13 cellular contexts compared by ENCODE assay signal in the genomic region with DNA sequence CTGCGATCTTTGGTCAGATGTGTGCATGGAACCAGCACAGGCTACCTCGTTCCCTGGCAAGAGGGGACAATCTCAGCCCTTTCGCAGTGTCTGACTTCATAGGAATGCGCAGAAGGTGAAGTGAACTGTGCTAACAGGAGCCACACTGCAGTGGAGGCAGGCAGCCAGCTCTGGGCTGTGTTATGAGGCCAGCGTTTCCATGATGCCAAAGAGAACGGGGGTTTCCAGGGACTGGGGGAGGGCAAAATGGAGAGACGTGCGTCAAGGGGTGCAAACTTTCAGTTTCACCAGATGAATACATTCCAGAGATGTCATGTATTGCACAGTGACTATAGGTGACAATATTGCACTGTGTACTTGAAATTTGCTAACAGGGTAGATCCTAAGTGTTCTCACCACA. TPM values are rescaled to one million over a fixed set of nuclear protein-coding genes. Genes with fewer than 3 reads are reported as not detected.
DNase-seq lines count a peak whose midpoint lies in the region; ATAC-seq and TF ChIP-seq lines count a peak whose summit lies in the region.
"Had no signal": no experiment of that assay in that cellular context is flagged by ENCODE, and none has a peak within 500 bp of the region (broad histone marks: within the 10 kb centered on the region; RNA-seq: fewer than 3 reads in every experiment).

No MANE protein-coding gene starts in this region.

- POLR2A ChIA-PET in activated CD4-positive, alpha-beta T cell treated with anti-CD3 and anti-CD28 coated beads, Interleukin-2, amount 10 ng/mL, durations not matched to agents 7 days and 5 days (lab: Charles Lee) = no interaction called here
- POLR2A ChIA-PET in SK-N-SH (lab: Yijun Ruan, JAX) = no interaction called here

- peaks cover 2% of the 10 kb centered on the region for H3K27me3 Mint-ChIP-seq in activated CD4-positive, alpha-beta T cell treated with anti-CD3 and anti-CD28 coated beads, Interleukin-2, amount 10 ng/mL, durations not matched to agents 7 days and 5 days
- H3K27me3 Mint-ChIP-seq in natural killer cell treated with Interleukin-12 subunit alpha and Interleukin-12 subunit beta and Interleukin-15 and Interleukin-18, amount 100 ng/mL, for 72 hours = peaks cover 0 to 5% of the 10 kb centered on the region in 2 donors

- TF ChIP-seq CTCF in GM20000 (IDR thresholded peaks at IDR 0.05; ENCODE audit: extremely low read depth, missing control alignments) (no peak), SK-N-SH (IDR thresholded peaks at IDR 0.05) (no peak)

- no peak overlapping the region for H3K27ac Mint-ChIP-seq in activated CD4-positive, alpha-beta T cell treated with anti-CD3 and anti-CD28 coated beads, Interleukin-2, amount 10 ng/mL, durations not matched to agents 7 days and 5 days
- H3K27ac Mint-ChIP-seq in natural killer cell treated with Interleukin-12 subunit alpha and Interleukin-12 subunit beta and Interleukin-15 and Interleukin-18, amount 100 ng/mL, for 72 hours = peak overlapping the region in 1 of 2 donors; percentile 58
- H3K27ac Mint-ChIP-seq: brain had no signal

- peak; percentile 80 to 95 for ATAC-seq in natural killer cell treated with Interleukin-12 subunit alpha and Interleukin-12 subunit beta and Interleukin-15 and Interleukin-18, amount 100 ng/mL, for 72 hours
- ATAC-seq in GM21619 (IDR thresholded peaks at IDR 0.05; ENCODE audit: unreplicated experiment) = no peak

- no peaks in the 10 kb centered on the region for H3K4me1 ChIP-seq in SK-N-SH (ENCODE audit: control insufficient read depth in 1 of 2, insufficient read depth in 2 of 2, low read depth in 1 of 2, low read length in 1 of 2)
- H3K4me1 ChIP-seq: suprapubic skin had no signal

- H3K4me2 ChIP-seq in SK-N-SH = no peak overlapping the region

- no peaks in the 10 kb centered on the region for H3K9me2 ChIP-seq in SK-N-SH

- no peak for TF ChIP-seq EP300 in SK-N-SH (IDR thresholded peaks at IDR 0.05; ENCODE audit: borderline replicate concordance in 1 of 2, low read depth in 1 of 2, low read length in 1 of 2)

- no peak overlapping the region for H2AFZ ChIP-seq in SK-N-SH (ENCODE audit: low read depth)

- DNase-seq in G401 (ENCODE audit: low spot score) (peak; percentile 47), GM20000 (ENCODE audit: low spot score) (peak; percentile 41), GM03348 (ENCODE audit: low spot score) (no peak), SK-N-SH (no peak), ecto neural progenitor cell (ENCODE audit: low spot score) (no peak)
- peak; percentile 12 for DNase-seq in activated CD4-positive, alpha-beta T cell treated with anti-CD3 and anti-CD28 coated beads, Interleukin-2, amount 10 ng/mL, durations not matched to agents 7 days and 5 days
- DNase-seq in natural killer cell treated with Interleukin-12 subunit alpha and Interleukin-12 subunit beta and Interleukin-15 and Interleukin-18, amount 100 ng/mL, for 72 hours (ENCODE audit: low spot score) = no peak
- DNase-seq: CD8-positive, alpha-beta memory T cell had no signal

- H3K27ac ChIP-seq in SK-N-SH (ENCODE audit: low read depth in 2 of 2, low read length in 1 of 2) = no peak overlapping the region
- H3K27ac ChIP-seq: suprapubic skin had no signal

- H3K79me2 ChIP-seq in SK-N-SH (ENCODE audit: insufficient read depth) = no peaks in the 10 kb centered on the region

- peaks cover 4% of the 10 kb centered on the region for H3K4me1 Mint-ChIP-seq in activated CD4-positive, alpha-beta T cell treated with anti-CD3 and anti-CD28 coated beads, Interleukin-2, amount 10 ng/mL, durations not matched to agents 7 days and 5 days
- H3K4me1 Mint-ChIP-seq in natural killer cell treated with Interleukin-12 subunit alpha and Interleukin-12 subunit beta and Interleukin-15 and Interleukin-18, amount 100 ng/mL, for 72 hours (ENCODE audit: low read depth in 2 of 2) = peaks cover 6 to 8% of the 10 kb centered on the region in 2 donors
- H3K4me1 Mint-ChIP-seq: brain had no signal

- WGBS in SK-N-SH (ENCODE audit: low lambda C conversion rate) = 35% methylated on average over 8 of the region's 8 CpGs

- CTCF ChIA-PET in activated CD4-positive, alpha-beta T cell treated with anti-CD3 and anti-CD28 coated beads, Interleukin-2, amount 10 ng/mL, durations not matched to agents 7 days and 5 days (lab: Charles Lee) = interaction anchor here (1.0 to 9.2 kb wide), 8 partner anchors 15 to 122 kb away, joined by 3 to 115 read pairs (median 4); no protein-coding TSS in a partner anchor
- CTCF ChIA-PET in SK-N-SH (lab: Yijun Ruan, JAX) = interaction anchor here (1.7 kb wide), 1 partner anchor 122 kb away, joined by 7 read pairs; no protein-coding TSS in a partner anchor

- H3K9me3 Mint-ChIP-seq in activated CD4-positive, alpha-beta T cell treated with anti-CD3 and anti-CD28 coated beads, Interleukin-2, amount 10 ng/mL, durations not matched to agents 7 days and 5 days = no peaks in the 10 kb centered on the region
- H3K9me3 Mint-ChIP-seq in natural killer cell treated with Interleukin-12 subunit alpha and Interleukin-12 subunit beta and Interleukin-15 and Interleukin-18, amount 100 ng/mL, for 72 hours = no peaks in the 10 kb centered on the region
- H3K9me3 Mint-ChIP-seq: CD8-positive, alpha-beta memory T cell had no signal

- H3K4me3 ChIP-seq in SK-N-SH (ENCODE audit: low read depth in 2 of 2, low read length in 1 of 2) = no peak overlapping the region
- H3K4me3 ChIP-seq: suprapubic skin had no signal

- in situ Hi-C loops in G401 (cut with HindIII; ENCODE audit: low sequenced_read_pairs) = no loop called here

- no peak for TF ChIP-seq RAD21 in SK-N-SH (IDR thresholded peaks at IDR 0.05; ENCODE audit: low read length)

- no peaks in the 10 kb centered on the region; the same call in 1 of the 2 replicates for H3K27me3 ChIP-seq in SK-N-SH (ENCODE audit: insufficient read depth)
- H3K27me3 ChIP-seq: suprapubic skin had no signal

- H3K9ac ChIP-seq in SK-N-SH = no peak overlapping the region

- H3K36me3 ChIP-seq in SK-N-SH (replicated peaks in 1 of 2; ENCODE audit: control insufficient read depth in 1 of 2, insufficient read depth in 2 of 2, low read length in 1 of 2) = no peaks in the 10 kb centered on the region
- H3K36me3 ChIP-seq: suprapubic skin had no signal

- no peak overlapping the region for H3K4me3 Mint-ChIP-seq in activated CD4-positive, alpha-beta T cell treated with anti-CD3 and anti-CD28 coated beads, Interleukin-2, amount 10 ng/mL, durations not matched to agents 7 days and 5 days
- peak overlapping the region; percentile 2 for H3K4me3 Mint-ChIP-seq in natural killer cell treated with Interleukin-12 subunit alpha and Interleukin-12 subunit beta and Interleukin-15 and Interleukin-18, amount 100 ng/mL, for 72 hours
- H3K4me3 Mint-ChIP-seq: brain had no signal

- H3K9me3 ChIP-seq in SK-N-SH = no peaks in the 10 kb centered on the region
- H3K9me3 ChIP-seq: suprapubic skin had no signal

- H3K36me3 Mint-ChIP-seq in activated CD4-positive, alpha-beta T cell treated with anti-CD3 and anti-CD28 coated beads, Interleukin-2, amount 10 ng/mL, durations not matched to agents 7 days and 5 days (ENCODE audit: low read depth) = no peaks in the 10 kb centered on the region
- H3K36me3 Mint-ChIP-seq in natural killer cell treated with Interleukin-12 subunit alpha and Interleukin-12 subunit beta and Interleukin-15 and Interleukin-18, amount 100 ng/mL, for 72 hours = no peaks in the 10 kb centered on the region
- H3K36me3 Mint-ChIP-seq: CD8-positive, alpha-beta memory T cell had no signal

- H3F3A ChIP-seq in SK-N-SH (replicated peaks; ENCODE audit: insufficient read depth) = no peaks in the 10 kb centered on the region

- H4K20me1 ChIP-seq in SK-N-SH (ENCODE audit: insufficient read depth) = no peaks in the 10 kb centered on the region

TF ChIP-seq in SK-N-SH, 30 proteins besides CTCF, POLR2A, EP300 and RAD21:
- no peak for TF ChIP-seq SMC3 (IDR thresholded peaks at IDR 0.05; ENCODE audit: low read depth, low read length)
- no peak for TF ChIP-seq RCOR1 (IDR thresholded peaks at IDR 0.05; ENCODE audit: low read length)
- TF ChIP-seq, protein P1, sequence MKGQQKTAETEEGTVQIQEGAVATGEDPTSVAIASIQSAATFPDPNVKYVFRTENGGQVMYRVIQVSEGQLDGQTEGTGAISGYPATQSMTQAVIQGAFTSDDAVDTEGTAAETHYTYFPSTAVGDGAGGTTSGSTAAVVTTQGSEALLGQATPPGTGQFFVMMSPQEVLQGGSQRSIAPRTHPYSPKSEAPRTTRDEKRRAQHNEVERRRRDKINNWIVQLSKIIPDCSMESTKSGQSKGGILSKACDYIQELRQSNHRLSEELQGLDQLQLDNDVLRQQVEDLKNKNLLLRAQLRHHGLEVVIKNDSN (IDR thresholded peaks at IDR 0.05; ENCODE audit: borderline replicate concordance, low read depth) = no peak

RNA-seq across cellular contexts. Expression of a gene that starts 30.4 kb away (rescaled TPM):
- total RNA-seq in G401 (2014; rRNA removed; shearing (Covaris generic)) = not detected in 2 replicates
- not detected for total RNA-seq in activated CD4-positive, alpha-beta T cell treated with anti-CD3 and anti-CD28 coated beads, Interleukin-2, amount 10 ng/mL, durations not matched to agents 7 days and 5 days
- total RNA-seq in natural killer cell treated with Interleukin-12 subunit alpha and Interleukin-12 subunit beta and Interleukin-15 and Interleukin-18, amount 100 ng/mL, for 72 hours = not detected
- not detected in 2 replicates for polyA plus RNA-seq in SK-N-SH (2012; rRNA removed)
- not detected in 2 replicates for polyA plus RNA-seq in SK-N-SH (2012; cell fraction: cytosol; rRNA removed)
- polyA plus RNA-seq in SK-N-SH (2012; cell fraction: nucleus; rRNA removed) = not detected in 2 replicates
- total RNA-seq: CD8-positive, alpha-beta memory T cell; fibroblast of lung; M059J had no signal
- polyA plus RNA-seq: CD8-positive, alpha-beta memory T cell; fibroblast of lung had no signal

Comparison
In these comparisons a context has a peak if more than half of its experiments do, and no peak if none do; other contexts are left out.
1. DNase-seq: peak in G401 (single experiment), GM20000 (single experiment) and activated CD4-positive, alpha-beta T cell treated with anti-CD3 and anti-CD28 coated beads, Interleukin-2, amount 10 ng/mL, durations not matched to agents 7 days and 5 days (single experiment); none in natural killer cell treated with Interleukin-12 subunit alpha and Interleukin-12 subunit beta and Interleukin-15 and Interleukin-18, amount 100 ng/mL, for 72 hours (single experiment), GM03348 (single experiment), SK-N-SH (single experiment) and ecto neural progenitor cell (single experiment).